In genomic region chr2:2503864-2504418, GRCh38 we compare ENCODE assay signal across 33 cellular contexts.
"Had no signal": no experiment of that assay in that cellular context is flagged by ENCODE, and none has a peak within 500 bp of the region (broad histone marks: within the 10 kb centered on the region; RNA-seq: fewer than 3 reads in every experiment).

No MANE protein-coding gene starts in this region.

- H3K27ac Mint-ChIP-seq: activated CD4-positive, alpha-beta memory T cell treated with anti-CD3 and anti-CD28 coated beads for 36 hours; activated CD4-positive, alpha-beta T cell treated with anti-CD3 and anti-CD28 coated beads, Interleukin-2, amount 10 ng/mL, durations not matched to agents 24 days and 14 days; activated naive CD4-positive, alpha-beta T cell treated with anti-CD3 and anti-CD28 coated beads, Interleukin-2, amount 10 ng/mL, durations not matched to agents 7 days and 5 days; activated naive CD8-positive, alpha-beta T cell treated with anti-CD3 and anti-CD28 coated beads, Interleukin-2, amount 10 ng/mL, durations not matched to agents 7 days and 5 days; activated T-helper 1 cell treated with anti-CD3 and anti-CD28 coated beads, Interleukin-12 subunit alpha, Interleukin-12 subunit beta, Interleukin-2, Interleukin-4 antibody, amounts not matched to agents 30 ng/mL and 10 ng/mL and 1 ng/mL, durations not matched to agents 14 hours and 24 hours and 36 hours; brain; natural killer cell treated with Interleukin-12 subunit alpha and Interleukin-12 subunit beta and Interleukin-15 and Interleukin-18, amount 100 ng/mL, for 72 hours; stimulated activated effector memory CD8-positive, alpha-beta T cell treated with anti-CD3 and anti-CD28 coated beads, Interleukin-12 subunit alpha, Interleukin-12 subunit beta, amount 100 ng/mL, for 72 hours; T-helper 17 cell had no signal

- H3K4me1 Mint-ChIP-seq: activated CD4-positive, alpha-beta T cell treated with anti-CD3 and anti-CD28 coated beads, Interleukin-2, amount 10 ng/mL, durations not matched to agents 24 days and 14 days; activated naive CD4-positive, alpha-beta T cell treated with anti-CD3 and anti-CD28 coated beads, Interleukin-2, amount 10 ng/mL, durations not matched to agents 7 days and 5 days; activated naive CD8-positive, alpha-beta T cell treated with anti-CD3 and anti-CD28 coated beads, Interleukin-2, amount 10 ng/mL, durations not matched to agents 7 days and 5 days; stimulated activated effector memory CD8-positive, alpha-beta T cell treated with anti-CD3 and anti-CD28 coated beads, Interleukin-12 subunit alpha, Interleukin-12 subunit beta, amount 100 ng/mL, for 72 hours; T-helper 17 cell had no signal

- DNase-seq: activated CD4-positive, alpha-beta memory T cell treated with anti-CD3 and anti-CD28 coated beads for 36 hours; activated CD4-positive, alpha-beta T cell treated with anti-CD3 and anti-CD28 coated beads, Interleukin-2, amount 10 ng/mL, durations not matched to agents 24 days and 14 days; activated CD4-positive, CD25-positive, alpha-beta regulatory T cell treated with anti-CD3 and anti-CD28 coated beads, Interleukin-2, amount 50 U/mL, for 72 hours; activated CD8-positive, alpha-beta memory T cell treated with anti-CD3 and anti-CD28 coated beads, Interleukin-2, amount 50 U/mL, for 4 hours; activated effector memory CD4-positive, alpha-beta T cell treated with anti-CD3 and anti-CD28 coated beads, Interleukin-2, amount 50 U/mL, for 16 hours; activated naive CD4-positive, alpha-beta T cell treated with anti-CD3 and anti-CD28 coated beads, Interleukin-2, amount 10 ng/mL, durations not matched to agents 7 days and 5 days; activated naive CD8-positive, alpha-beta T cell treated with anti-CD3 and anti-CD28 coated beads, Interleukin-2, amount 10 ng/mL, durations not matched to agents 7 days and 5 days; activated T-cell treated with anti-CD3 and anti-CD28 coated beads, Interleukin-2, amount 50 U/mL, for 1 hour; cerebellar nuclear complex; colonic mucosa; effector CD8-positive, alpha-beta T cell; left ventricle myocardium inferior; mucosa of descending colon; ovary; retina; stimulated activated CD4-positive, alpha-beta T cell treated with anti-CD3 and anti-CD28 coated beads, Interleukin-12 subunit alpha, Interleukin-12 subunit beta, amount 100 ng/mL, for 4 hours; stimulated activated CD4-positive, alpha-beta T cell treated with anti-CD3 and anti-CD28 coated beads, Interleukin-4, amount 100 ng/mL, for 24 hours; T-helper 17 cell; T1000 had no signal

- ATAC-seq: mucosa of descending colon; natural killer cell treated with Interleukin-12 subunit alpha and Interleukin-12 subunit beta and Interleukin-15 and Interleukin-18, amount 100 ng/mL, for 72 hours; sciatic nerve; stimulated activated effector memory CD8-positive, alpha-beta T cell treated with anti-CD3 and anti-CD28 coated beads, Interleukin-12 subunit alpha, Interleukin-12 subunit beta, amount 100 ng/mL, for 72 hours; T-helper 17 cell had no signal

- H3K36me3 ChIP-seq: ascending aorta, cardiac muscle cell, colonic mucosa, left ventricle myocardium inferior, neutrophil, ovary, prostate gland, suprapubic skin, tibial nerve had no signal

- H3K4me3 ChIP-seq: ascending aorta, cardiac muscle cell, colonic mucosa, left ventricle myocardium inferior, lung, mucosa of descending colon, ovary, prostate gland, skin epidermis, suprapubic skin, tibial nerve had no signal

- H3K27ac ChIP-seq: ascending aorta, cardiac muscle cell, colonic mucosa, epithelial cell of prostate, left ventricle myocardium inferior, neutrophil, ovary, prostate gland, skin epidermis, suprapubic skin, tibial nerve had no signal

- H3K9me3 Mint-ChIP-seq: activated CD4-positive, alpha-beta memory T cell treated with anti-CD3 and anti-CD28 coated beads for 36 hours; activated CD4-positive, alpha-beta T cell treated with anti-CD3 and anti-CD28 coated beads, Interleukin-2, amount 10 ng/mL, durations not matched to agents 24 days and 14 days; activated naive CD4-positive, alpha-beta T cell treated with anti-CD3 and anti-CD28 coated beads, Interleukin-2, amount 10 ng/mL, durations not matched to agents 7 days and 5 days; activated naive CD8-positive, alpha-beta T cell treated with anti-CD3 and anti-CD28 coated beads, Interleukin-2, amount 10 ng/mL, durations not matched to agents 7 days and 5 days; activated T-helper 1 cell treated with anti-CD3 and anti-CD28 coated beads, Interleukin-12 subunit alpha, Interleukin-12 subunit beta, Interleukin-2, Interleukin-4 antibody, amounts not matched to agents 30 ng/mL and 10 ng/mL and 1 ng/mL, durations not matched to agents 14 hours and 24 hours and 36 hours; natural killer cell treated with Interleukin-12 subunit alpha and Interleukin-12 subunit beta and Interleukin-15 and Interleukin-18, amount 100 ng/mL, for 72 hours had no signal

- H3K36me3 Mint-ChIP-seq: activated CD4-positive, alpha-beta memory T cell treated with anti-CD3 and anti-CD28 coated beads for 36 hours; activated naive CD4-positive, alpha-beta T cell treated with anti-CD3 and anti-CD28 coated beads, Interleukin-2, amount 10 ng/mL, durations not matched to agents 7 days and 5 days; activated naive CD8-positive, alpha-beta T cell treated with anti-CD3 and anti-CD28 coated beads, Interleukin-2, amount 10 ng/mL, durations not matched to agents 7 days and 5 days; natural killer cell treated with Interleukin-12 subunit alpha and Interleukin-12 subunit beta and Interleukin-15 and Interleukin-18, amount 100 ng/mL, for 72 hours; stimulated activated effector memory CD8-positive, alpha-beta T cell treated with anti-CD3 and anti-CD28 coated beads, Interleukin-12 subunit alpha, Interleukin-12 subunit beta, amount 100 ng/mL, for 72 hours had no signal

- H3K27me3 Mint-ChIP-seq: activated CD4-positive, alpha-beta T cell treated with anti-CD3 and anti-CD28 coated beads, Interleukin-2, amount 10 ng/mL, durations not matched to agents 24 days and 14 days; activated naive CD4-positive, alpha-beta T cell treated with anti-CD3 and anti-CD28 coated beads, Interleukin-2, amount 10 ng/mL, durations not matched to agents 7 days and 5 days had no signal

- H3K9me3 ChIP-seq: ascending aorta, colonic mucosa, neutrophil, prostate gland, suprapubic skin had no signal

- H3K27me3 ChIP-seq: ascending aorta, cardiac muscle cell, colonic mucosa, neutrophil, ovary, tibial nerve had no signal

- H3K4me3 Mint-ChIP-seq: activated CD4-positive, alpha-beta memory T cell treated with anti-CD3 and anti-CD28 coated beads for 36 hours; activated CD4-positive, alpha-beta T cell treated with anti-CD3 and anti-CD28 coated beads, Interleukin-2, amount 10 ng/mL, durations not matched to agents 24 days and 14 days; activated naive CD4-positive, alpha-beta T cell treated with anti-CD3 and anti-CD28 coated beads, Interleukin-2, amount 10 ng/mL, durations not matched to agents 7 days and 5 days; activated naive CD8-positive, alpha-beta T cell treated with anti-CD3 and anti-CD28 coated beads, Interleukin-2, amount 10 ng/mL, durations not matched to agents 7 days and 5 days; activated T-helper 1 cell treated with anti-CD3 and anti-CD28 coated beads, Interleukin-12 subunit alpha, Interleukin-12 subunit beta, Interleukin-2, Interleukin-4 antibody, amounts not matched to agents 30 ng/mL and 10 ng/mL and 1 ng/mL, durations not matched to agents 14 hours and 24 hours and 36 hours; brain; natural killer cell treated with Interleukin-12 subunit alpha and Interleukin-12 subunit beta and Interleukin-15 and Interleukin-18, amount 100 ng/mL, for 72 hours; stimulated activated effector memory CD8-positive, alpha-beta T cell treated with anti-CD3 and anti-CD28 coated beads, Interleukin-12 subunit alpha, Interleukin-12 subunit beta, amount 100 ng/mL, for 72 hours; T-helper 17 cell had no signal

- H3K4me1 ChIP-seq: ascending aorta, colonic mucosa, left ventricle myocardium inferior, prostate gland, suprapubic skin, tibial nerve had no signal
